In genomic region chr1:235326719-235327558, GRCh38 we compare ENCODE assay signal across 8 cellular contexts. TPM values are rescaled to one million over a fixed set of nuclear protein-coding genes. Genes with fewer than 3 reads are reported as not detected.
DNase-seq lines count a peak whose midpoint lies in the region; ATAC-seq and TF ChIP-seq lines count a peak whose summit lies in the region.

No MANE protein-coding gene starts in this region.

- H3K4me1 Mint-ChIP-seq in T-helper 1 cell treated with Interleukin-12 subunit alpha and Interleukin-12 subunit beta and Interleukin-4 antibody, amounts not matched to agents 30 μg/mL and 1 μg/mL, for 36 hours (ENCODE audit: low read depth): peaks cover 24% of the 10 kb centered on the region

- H3K27me3 ChIP-seq in sigmoid colon: no peaks in the 10 kb centered on the region

- 0% methylated on average over 78 of the region's 78 CpGs for WGBS in sigmoid colon, 2 donors

- H3K27ac Mint-ChIP-seq in T-helper 1 cell treated with Interleukin-12 subunit alpha and Interleukin-12 subunit beta and Interleukin-4 antibody, amounts not matched to agents 30 μg/mL and 1 μg/mL, for 36 hours: peak overlapping the region; percentile 98

- no peaks in the 10 kb centered on the region for H3K9me3 Mint-ChIP-seq in T-helper 1 cell treated with Interleukin-12 subunit alpha and Interleukin-12 subunit beta and Interleukin-4 antibody, amounts not matched to agents 30 μg/mL and 1 μg/mL, for 36 hours

- no peak for TF ChIP-seq EP300 in sigmoid colon (IDR thresholded peaks at IDR 0.05)

- intact Hi-C loops in sigmoid colon (cut with DNase I): loop anchor here (5.0 kb wide), 3 partner anchors 55 to 175 kb away; partner anchors contain the start of gene B3GALNT2

- TF ChIP-seq CTCF in GM13977 (IDR thresholded peaks at IDR 0.05; ENCODE audit: extremely low read depth, insufficient read depth, missing control alignments) (no peak), sigmoid colon (IDR thresholded peaks at IDR 0.05) (no peak)

- H3K27ac ChIP-seq in sigmoid colon: peak overlapping the region; percentile 97 to 98 (median 98)

- DNase-seq in GM13977 (ENCODE audit: low spot score) (peak; percentile 48), HuH-7.5 (ENCODE audit: low spot score) (peak; percentile 32), anterior cingulate cortex (lab: John Stamatoyannopoulos, UW) (peak in 32 of 58 donors; percentile 6 to 46 (median 27)), hypothalamus (lab: John Stamatoyannopoulos, UW) (peak in 28 of 51 donors; percentile 10 to 66 (median 34)), sigmoid colon (peak; percentile 72)

- peaks cover 6 to 68% (median 59%) of the 10 kb centered on the region in 4 donors for H3K4me1 ChIP-seq in sigmoid colon

- no peak for TF ChIP-seq POLR2A in sigmoid colon (IDR thresholded peaks at IDR 0.05)

- in situ Hi-C loops in GM13977 (cut with MboI; ENCODE audit: low pct_unique_long_range_greater_than_20kb, low sequenced_read_pairs, unreplicated experiment): no loop called here

- H3K4me3 ChIP-seq in sigmoid colon: peak overlapping the region; percentile 80 to 98 (median 90)

- no peaks in the 10 kb centered on the region for H3K36me3 ChIP-seq in sigmoid colon

- H3K27me3 Mint-ChIP-seq in T-helper 1 cell treated with Interleukin-12 subunit alpha and Interleukin-12 subunit beta and Interleukin-4 antibody, amounts not matched to agents 30 μg/mL and 1 μg/mL, for 36 hours (ENCODE audit: low read depth): no peaks in the 10 kb centered on the region

- ATAC-seq in GM21390 (IDR thresholded peaks at IDR 0.05; ENCODE audit: unreplicated experiment) (no peak), GM18520 (IDR thresholded peaks at IDR 0.05; ENCODE audit: unreplicated experiment) (no peak)

- peak overlapping the region; percentile 94 for H3K4me3 Mint-ChIP-seq in T-helper 1 cell treated with Interleukin-12 subunit alpha and Interleukin-12 subunit beta and Interleukin-4 antibody, amounts not matched to agents 30 μg/mL and 1 μg/mL, for 36 hours

- peaks cover 20% of the 10 kb centered on the region for H3K36me3 Mint-ChIP-seq in T-helper 1 cell treated with Interleukin-12 subunit alpha and Interleukin-12 subunit beta and Interleukin-4 antibody, amounts not matched to agents 30 μg/mL and 1 μg/mL, for 36 hours (ENCODE audit: low read depth)

- H3K9me3 ChIP-seq in sigmoid colon: no peaks in the 10 kb centered on the region

RNA-seq across cellular contexts. Expression of gene ARID4B, which starts 1.0 kb away (rescaled TPM):
- total RNA-seq in sigmoid colon: 10 to 100 TPM; 30.1 to 41.7 (median 38.4) TPM
- 10 to 100 TPM in 1 of 3 donors, 1 to 10 TPM in 2; 8.1 to 15.9 (median 9.0) TPM for polyA plus RNA-seq in sigmoid colon

RNA-seq across cellular contexts. Expression of gene GGPS1, which starts 1.4 kb away (rescaled TPM):
- total RNA-seq in sigmoid colon: 10 to 100 TPM; 29.5 to 35.7 (median 30.8) TPM
- polyA plus RNA-seq in sigmoid colon: 10 to 100 TPM; 16.6 to 33.6 (median 28.9) TPM

RNA-seq across cellular contexts. Expression of gene TBCE, which starts 40.3 kb away (rescaled TPM):
- 10 to 100 TPM; 16.3 to 21.9 (median 17.7) TPM for total RNA-seq in sigmoid colon
- 10 to 100 TPM; 14.4 to 24.3 (median 14.6) TPM for polyA plus RNA-seq in sigmoid colon
